ENCODE assay signal across 16 cellular contexts in genomic region chr7:92722541-92722940, GRCh38.
DNase-seq lines count a peak whose midpoint lies in the region; ATAC-seq and TF ChIP-seq lines count a peak whose summit lies in the region.
"Had no signal": no experiment of that assay in that cellular context is flagged by ENCODE, and none has a peak within 500 bp of the region (broad histone marks: within the 10 kb centered on the region; RNA-seq: fewer than 3 reads in every experiment).

No MANE protein-coding gene starts in this region.

- H3K4me1 ChIP-seq in A673 (ENCODE audit: insufficient read depth, low read length, poor library complexity, severe bottlenecking) = peaks cover 39% of the 10 kb centered on the region
- peaks cover 31% of the 10 kb centered on the region for H3K4me1 ChIP-seq in GM23248 (ENCODE audit: insufficient read depth)
- peaks cover 36% of the 10 kb centered on the region for H3K4me1 ChIP-seq in lower lobe of right lung

- in situ Hi-C loops in GM23248 (cut with MboI) = no loop called here

- TF ChIP-seq CTCF in A673 (conservative IDR thresholded peaks at IDR 0.05; ENCODE audit: low read depth, low read length) = no peak
- no peak for TF ChIP-seq CTCF in lower lobe of right lung (IDR thresholded peaks at IDR 0.05)

- DNase-seq in A673 (ENCODE audit: low spot score) = no peak
- DNase-seq in GM23248 = no peak
- no peak for DNase-seq in activated naive CD8-positive, alpha-beta T cell treated with anti-CD3 and anti-CD28 coated beads, Interleukin-2, amount 50 U/mL, for 24 hours
- no peak for DNase-seq in lower lobe of right lung
- no peak for DNase-seq in cerebellar cortex (ENCODE audit: low spot score)
- DNase-seq in caudate nucleus (lab: John Stamatoyannopoulos, UW) = no peak
- DNase-seq: activated CD4-positive, CD25-positive, alpha-beta regulatory T cell; AML-193; anterior cingulate cortex; effector CD4-positive, alpha-beta T cell; NCI-H146; NCI-H510A; stimulated activated CD4-positive, alpha-beta T cell treated with anti-CD3 and anti-CD28 coated beads, Interleukin-15, amount 100 ng/mL, for 24 hours had no signal

- POLR2A ChIA-PET in A673 (lab: Charles Lee; ENCODE audit: low non-redundant PET) = interaction anchor here (1.1 kb wide), 1 partner anchor 46 kb away, joined by 4 read pairs; no protein-coding TSS in a partner anchor

- H3K9me3 ChIP-seq in A673 (ENCODE audit: low read depth, low read length, poor library complexity, severe bottlenecking) (no peaks in the 10 kb centered on the region), GM23248 (ENCODE audit: low read depth) (no peaks in the 10 kb centered on the region), lower lobe of right lung (no peaks in the 10 kb centered on the region)

- H3K36me3 ChIP-seq in A673 (ENCODE audit: insufficient read depth, low read length, poor library complexity, severe bottlenecking) (no peaks in the 10 kb centered on the region), GM23248 (ENCODE audit: low read depth) (0 out of 2 replicates have a peak, but pooled peaks cover 6% of the 10 kb centered on the region), lower lobe of right lung (peaks cover 9% of the 10 kb centered on the region)

- no peak for ATAC-seq in activated naive CD8-positive, alpha-beta T cell treated with anti-CD3 and anti-CD28 coated beads, Interleukin-2, amount 50 U/mL, for 24 hours
- ATAC-seq in lower lobe of right lung (no peak), GM19455 (IDR thresholded peaks at IDR 0.05; ENCODE audit: unreplicated experiment) (no peak), GM18868 (IDR thresholded peaks at IDR 0.05; ENCODE audit: unreplicated experiment) (no peak)

- no TSS peak for BruUV-seq in A673 (replicated peaks; lab: Mats Ljungman, UMichigan)

- H3K27me3 Mint-ChIP-seq in activated naive CD8-positive, alpha-beta T cell treated with anti-CD3 and anti-CD28 coated beads, Interleukin-2, amount 50 U/mL, for 24 hours = no peaks in the 10 kb centered on the region
- H3K27me3 Mint-ChIP-seq: IgD-negative memory B cell had no signal

- no peak overlapping the region for H3K4me3 Mint-ChIP-seq in activated naive CD8-positive, alpha-beta T cell treated with anti-CD3 and anti-CD28 coated beads, Interleukin-2, amount 50 U/mL, for 24 hours
- H3K4me3 Mint-ChIP-seq: IgD-negative memory B cell had no signal

- CTCF ChIA-PET in A673 (lab: Charles Lee) = no interaction called here

- peaks cover 34% of the 10 kb centered on the region for H3F3A ChIP-seq in GM23248 (ENCODE audit: insufficient read depth)

- H3K27me3 ChIP-seq in A673 (replicated peaks; ENCODE audit: insufficient read depth, low read depth, low read length, poor library complexity) (no peaks in the 10 kb centered on the region), GM23248 (replicated peaks; ENCODE audit: insufficient read depth) (no peaks in the 10 kb centered on the region), lower lobe of right lung (ENCODE audit: low read depth) (no peaks in the 10 kb centered on the region)

- H3K79me2 ChIP-seq in GM23248 (ENCODE audit: insufficient read depth) = peaks cover 96% of the 10 kb centered on the region

- peaks cover 63% of the 10 kb centered on the region for H3K4me1 Mint-ChIP-seq in activated naive CD8-positive, alpha-beta T cell treated with anti-CD3 and anti-CD28 coated beads, Interleukin-2, amount 50 U/mL, for 24 hours

- H2AFZ ChIP-seq in GM23248 = no peak overlapping the region

- no peaks in the 10 kb centered on the region for H3K9me3 Mint-ChIP-seq in activated naive CD8-positive, alpha-beta T cell treated with anti-CD3 and anti-CD28 coated beads, Interleukin-2, amount 50 U/mL, for 24 hours
- H3K9me3 Mint-ChIP-seq: IgD-negative memory B cell had no signal

- 0 out of 2 replicates have a peak overlapping the region, but pooled peaks have one; percentile 13 for H3K9ac ChIP-seq in GM23248

- H3K9me2 ChIP-seq in GM23248 (ENCODE audit: insufficient read depth) = no peaks in the 10 kb centered on the region

- whole genome bisulfite sequencing in GM23248 (ENCODE audit: low coverage in 1 of 2, low lambda C conversion rate in 2 of 2, missing lambda C conversion rate in 2 of 2), 2 experiments = 86 to 92% methylated on average over 1 of the region's 1 CpG

- H3K27ac Mint-ChIP-seq in activated naive CD8-positive, alpha-beta T cell treated with anti-CD3 and anti-CD28 coated beads, Interleukin-2, amount 50 U/mL, for 24 hours = peak overlapping the region; percentile 22
- H3K27ac Mint-ChIP-seq: IgD-negative memory B cell had no signal

- H4K20me1 ChIP-seq in GM23248 (ENCODE audit: insufficient read depth) = no peaks in the 10 kb centered on the region

- peak overlapping the region; percentile 64 for H3K4me2 ChIP-seq in GM23248 (ENCODE audit: unreplicated experiment)

- intact Hi-C loops in A673 (cut with micrococcal nuclease; ENCODE audit: unreplicated experiment) = no loop called here
- intact Hi-C loops in lower lobe of right lung (cut with DNase I) = no loop called here

- H3K4me3 ChIP-seq in A673 (ENCODE audit: low read depth, low read length, poor library complexity, severe bottlenecking) (no peak overlapping the region), GM23248 (no peak overlapping the region; the same call in 1 of the 2 replicates), lower lobe of right lung (no peak overlapping the region)

- H3K27ac ChIP-seq in A673 (ENCODE audit: low read depth, low read length, poor library complexity, severe bottlenecking) (peak overlapping the region; percentile 88), GM23248 (peak overlapping the region; percentile 65), lower lobe of right lung (peak overlapping the region; percentile 32), caudate nucleus (ENCODE audit: low read depth, low read length) (no peak overlapping the region)

- peaks cover 81% of the 10 kb centered on the region for H3K36me3 Mint-ChIP-seq in activated naive CD8-positive, alpha-beta T cell treated with anti-CD3 and anti-CD28 coated beads, Interleukin-2, amount 50 U/mL, for 24 hours (ENCODE audit: low read depth)
